ENCODE assay signal across 8 cellular contexts in genomic region chr9:128555180-128555721, GRCh38. TPM values are rescaled to one million over a fixed set of nuclear protein-coding genes. Genes with fewer than 3 reads are reported as not detected.
DNase-seq lines count a peak whose midpoint lies in the region; ATAC-seq and TF ChIP-seq lines count a peak whose summit lies in the region.

No MANE protein-coding gene starts in this region.

- H3K9ac ChIP-seq in SK-N-SH: no peak overlapping the region; the same call in 1 of the 2 replicates

- H3K79me2 ChIP-seq in SK-N-SH (ENCODE audit: insufficient read depth): peaks cover 76% of the 10 kb centered on the region

- DNase-seq in SK-N-SH (no peak), astrocyte of the cerebellum (ENCODE audit: low read depth) (peak; percentile 61), islet precursor cell (peak; percentile 88), upper lobe of left lung (peak in 1 of 2 donors; percentile 29), SHP77 treated with DMSO at 0.1 percent for 48 hours (lab: John Stamatoyannopoulos, UW) (no peak)
- no peak for DNase-seq in activated naive CD4-positive, alpha-beta T cell treated with anti-CD3 and anti-CD28 coated beads, Interleukin-2, amount 50 U/mL, for 16 hours

- no peak for ATAC-seq in SK-N-SH treated with all-trans-retinoic acid at 6 μM for 48 hours
- no peak for ATAC-seq in upper lobe of left lung (ENCODE audit: low FRiP score in 2 of 2)
- no peak for ATAC-seq in GM18502 (IDR thresholded peaks at IDR 0.05; ENCODE audit: poor library complexity, unreplicated experiment)

- TF ChIP-seq RAD21 in SK-N-SH (IDR thresholded peaks at IDR 0.05; ENCODE audit: low read length): no peak

- H3K27ac ChIP-seq in SK-N-SH (ENCODE audit: low read depth in 2 of 2, low read length in 1 of 2) (peak overlapping the region; percentile 75 to 87), upper lobe of left lung (peak overlapping the region; percentile 61 to 99 (median 94))

- peaks cover 47% of the 10 kb centered on the region for H3F3A ChIP-seq in SK-N-SH (replicated peaks; ENCODE audit: insufficient read depth)

- 33% methylated on average over 9 of the region's 9 CpGs for WGBS in SK-N-SH (ENCODE audit: low lambda C conversion rate)
- 34 to 35% methylated on average over 9 of the region's 9 CpGs for WGBS in upper lobe of left lung, 2 donors

- H3K27me3 ChIP-seq in SK-N-SH (ENCODE audit: insufficient read depth): no peaks in the 10 kb centered on the region
- H3K27me3 ChIP-seq in upper lobe of left lung: no peaks in the 10 kb centered on the region

- peak overlapping the region; percentile 89 for H3K4me2 ChIP-seq in SK-N-SH

- in situ Hi-C loops in astrocyte of the cerebellum (cut with HindIII; ENCODE audit: low sequenced_read_pairs): no loop called here

- no peak overlapping the region for H2AFZ ChIP-seq in SK-N-SH (ENCODE audit: low read depth)

- TF ChIP-seq EP300 in SK-N-SH (IDR thresholded peaks at IDR 0.05; ENCODE audit: borderline replicate concordance in 1 of 2, low read depth in 1 of 2, low read length in 1 of 2): no peak
- TF ChIP-seq EP300 in upper lobe of left lung (IDR thresholded peaks at IDR 0.05): no peak

- H4K20me1 ChIP-seq in SK-N-SH (ENCODE audit: insufficient read depth): peaks cover 62% of the 10 kb centered on the region

- H3K36me3 ChIP-seq in SK-N-SH (replicated peaks in 1 of 2; ENCODE audit: control insufficient read depth in 1 of 2, insufficient read depth in 2 of 2, low read length in 1 of 2) (peaks cover 3 to 11% of the 10 kb centered on the region in 2 experiments), upper lobe of left lung (no peaks in the 10 kb centered on the region)

- no peak for TF ChIP-seq POLR2A in upper lobe of left lung (IDR thresholded peaks at IDR 0.05)

- TF ChIP-seq CTCF in SK-N-SH (IDR thresholded peaks at IDR 0.05) (no peak), astrocyte of the cerebellum (IDR thresholded peaks at IDR 0.05; ENCODE audit: low read depth, low read length, missing control alignments) (no peak), upper lobe of left lung (IDR thresholded peaks at IDR 0.05) (no peak)

- CTCF ChIA-PET in SK-N-SH (lab: Yijun Ruan, JAX): interaction anchor here (1.4 to 1.5 kb wide), 2 partner anchors 30 to 116 kb away, joined by 3 read pairs; no protein-coding TSS in a partner anchor

- H3K9me3 ChIP-seq in SK-N-SH (no peaks in the 10 kb centered on the region), upper lobe of left lung (no peaks in the 10 kb centered on the region)

- peak overlapping the region; percentile 85 to 92; a peak in 3 of 4 replicates for H3K4me3 ChIP-seq in SK-N-SH (ENCODE audit: low read depth in 2 of 2, low read length in 1 of 2)
- peak overlapping the region; percentile 83 for H3K4me3 ChIP-seq in astrocyte of the cerebellum (ENCODE audit: low read depth, low read length)
- H3K4me3 ChIP-seq in upper lobe of left lung: peak overlapping the region in 1 of 4 donors; percentile 96

- POLR2A ChIA-PET in SK-N-SH (lab: Yijun Ruan, JAX): no interaction called here

- H3K4me1 ChIP-seq in SK-N-SH (ENCODE audit: control insufficient read depth in 1 of 2, insufficient read depth in 2 of 2, low read depth in 1 of 2, low read length in 1 of 2) (peaks cover 39 to 59% of the 10 kb centered on the region in 2 experiments), upper lobe of left lung (peaks cover 64 to 83% (median 76%) of the 10 kb centered on the region in 4 donors)

- no peaks in the 10 kb centered on the region for H3K9me2 ChIP-seq in SK-N-SH

TF ChIP-seq in SK-N-SH, 30 proteins besides CTCF, POLR2A, EP300 and RAD21:
- peak; percentile 43; the same call in 1 of the 2 replicates for TF ChIP-seq FOSL2 (IDR thresholded peaks at IDR 0.05; ENCODE audit: borderline replicate concordance, low read depth)
- no peak for TF ChIP-seq SIN3A (IDR thresholded peaks at IDR 0.05; ENCODE audit: borderline replicate concordance, low read depth, low read length)
- TF ChIP-seq JUND (IDR thresholded peaks at IDR 0.05): peak; percentile 50; the same call in 1 of the 2 replicates

TF ChIP-seq in SK-N-SH treated with all-trans-retinoic acid at 6 μM for 48 hours, 23 proteins besides CTCF, POLR2A, EP300 and RAD21:
- no peak for TF ChIP-seq POU6F1 (CRISPR knock-in tag; IDR thresholded peaks at IDR 0.05; ENCODE audit: borderline replicate concordance, low read depth)
- TF ChIP-seq TSHZ2 (CRISPR knock-in tag; IDR thresholded peaks at IDR 0.05): no peak
- TF ChIP-seq RARB (CRISPR knock-in tag; IDR thresholded peaks at IDR 0.05): no peak
- no peak for TF ChIP-seq ZC3H10 (CRISPR knock-in tag; IDR thresholded peaks at IDR 0.05)
- TF ChIP-seq ZFP3 (CRISPR knock-in tag; IDR thresholded peaks at IDR 0.05): no peak
- TF ChIP-seq ZNF8 (CRISPR knock-in tag; IDR thresholded peaks at IDR 0.05): no peak
- TF ChIP-seq ISL1 (CRISPR knock-in tag; IDR thresholded peaks at IDR 0.05): no peak
- TF ChIP-seq TOX (CRISPR knock-in tag; IDR thresholded peaks at IDR 0.05; ENCODE audit: borderline replicate concordance): no peak
- no peak for TF ChIP-seq SNAI2 (CRISPR knock-in tag; IDR thresholded peaks at IDR 0.05)

RNA-seq across cellular contexts. Expression of gene SPTAN1, which starts 2.9 kb away (rescaled TPM):
- 142 and 177 TPM in 2 replicates for polyA plus RNA-seq in SK-N-SH (2012; rRNA removed)
- 58.5 and 73.3 TPM in 2 replicates for polyA plus RNA-seq in SK-N-SH (2012; cell fraction: cytosol; rRNA removed)
- polyA plus RNA-seq in SK-N-SH (2012; cell fraction: nucleus; rRNA removed): 515 and 797 TPM in 2 replicates
- 100 to 1,000 TPM; 254 to 547 (median 401) TPM for total RNA-seq in upper lobe of left lung

RNA-seq across cellular contexts. Expression of gene GLE1, which starts 50.7 kb away (rescaled TPM):
- polyA plus RNA-seq in SK-N-SH (2012; rRNA removed): 13.8 and 15.9 TPM in 2 replicates
- 13.5 and 14.1 TPM in 2 replicates for polyA plus RNA-seq in SK-N-SH (2012; cell fraction: cytosol; rRNA removed)
- polyA plus RNA-seq in SK-N-SH (2012; cell fraction: nucleus; rRNA removed): 17.5 and 22.3 TPM in 2 replicates
- total RNA-seq in upper lobe of left lung: 10 to 100 TPM; 19.0 to 36.7 (median 24.5) TPM

Comparison
In these comparisons a context has a peak if more than half of its experiments do, and no peak if none do; other contexts are left out.
1. DNase-seq: peak in astrocyte of the cerebellum (single experiment) and islet precursor cell (single experiment); none in SK-N-SH (single experiment), SHP77 treated with DMSO at 0.1 percent for 48 hours (single experiment) and activated naive CD4-positive, alpha-beta T cell treated with anti-CD3 and anti-CD28 coated beads, Interleukin-2, amount 50 U/mL, for 16 hours (single experiment).